Comparison of ENCODE assay signal across 14 cellular contexts in the genomic region with DNA sequence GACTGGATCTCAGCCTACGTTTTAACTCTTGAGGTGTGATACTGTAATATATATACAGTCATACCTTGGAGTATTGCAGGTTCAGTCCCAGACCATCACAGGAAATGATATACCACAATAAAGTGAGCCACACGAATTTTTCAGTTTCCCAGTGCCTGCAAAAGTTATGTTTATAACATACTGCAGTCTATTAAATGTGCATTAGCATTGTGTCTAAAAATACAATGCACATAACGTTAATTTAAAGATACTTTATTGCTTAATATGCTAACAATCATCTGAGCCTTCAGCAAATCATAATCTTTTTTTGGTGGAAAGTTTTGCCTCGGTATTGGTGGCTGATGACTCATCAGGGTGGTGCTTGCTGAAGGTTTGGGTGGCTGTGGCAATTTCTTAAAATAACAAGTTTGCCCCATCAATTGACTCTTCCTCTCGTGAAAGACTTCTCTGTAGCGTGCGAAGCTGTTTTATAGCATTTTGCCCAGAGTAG. TPM values are rescaled to one million over a fixed set of nuclear protein-coding genes. Genes with fewer than 3 reads are reported as not detected.
DNase-seq lines count a peak whose midpoint lies in the region; ATAC-seq and TF ChIP-seq lines count a peak whose summit lies in the region.
"Had no signal": no experiment of that assay in that cellular context is flagged by ENCODE, and none has a peak within 500 bp of the region (broad histone marks: within the 10 kb centered on the region; RNA-seq: fewer than 3 reads in every experiment).

No MANE protein-coding gene starts in this region.

- peak overlapping the region; percentile 95 for H3K27ac Mint-ChIP-seq in activated CD8-positive, alpha-beta T cell treated with anti-CD3 and anti-CD28 coated beads, Interleukin-2, amount 10 ng/mL, durations not matched to agents 7 days and 5 days
- peak overlapping the region; percentile 93 for H3K27ac Mint-ChIP-seq in stimulated activated naive CD8-positive, alpha-beta T cell treated with anti-CD3 and anti-CD28 coated beads, Interleukin-15, Interleukin-2, amounts not matched to agents 100 ng/mL and 50 ng/mL, for 24 hours

- WGBS in esophagus muscularis mucosa, result 62% methylated on average over 7 of the region's 7 CpGs

- H3K4me3 Mint-ChIP-seq in activated CD8-positive, alpha-beta T cell treated with anti-CD3 and anti-CD28 coated beads, Interleukin-2, amount 10 ng/mL, durations not matched to agents 7 days and 5 days, result peak overlapping the region; percentile 64
- peak overlapping the region; percentile 61 for H3K4me3 Mint-ChIP-seq in stimulated activated naive CD8-positive, alpha-beta T cell treated with anti-CD3 and anti-CD28 coated beads, Interleukin-15, Interleukin-2, amounts not matched to agents 100 ng/mL and 50 ng/mL, for 24 hours

- peaks cover 5% of the 10 kb centered on the region for H3K9me3 Mint-ChIP-seq in activated CD8-positive, alpha-beta T cell treated with anti-CD3 and anti-CD28 coated beads, Interleukin-2, amount 10 ng/mL, durations not matched to agents 7 days and 5 days (ENCODE audit: insufficient read depth)
- no peaks in the 10 kb centered on the region for H3K9me3 Mint-ChIP-seq in stimulated activated naive CD8-positive, alpha-beta T cell treated with anti-CD3 and anti-CD28 coated beads, Interleukin-15, Interleukin-2, amounts not matched to agents 100 ng/mL and 50 ng/mL, for 24 hours

- no peak overlapping the region for H3K27ac ChIP-seq in esophagus muscularis mucosa (replicated peaks in 1 of 4)
- H3K27ac ChIP-seq: transverse colon had no signal

- TF ChIP-seq POLR2A in erythroblast (IDR thresholded peaks at IDR 0.05; ENCODE audit: low read length) (no peak), esophagus muscularis mucosa (IDR thresholded peaks at IDR 0.05; ENCODE audit: low read depth) (no peak)

- DNase-seq in activated T-cell treated with anti-CD3 and anti-CD28 coated beads for 24 hours (ENCODE audit: low read depth) (peak; percentile 45), erythroblast (lab: John Stamatoyannopoulos, UW) (peak; percentile 2 to 55), esophagus muscularis mucosa (ENCODE audit: extremely low spot score) (no peak), RKO (ENCODE audit: low spot score) (no peak)
- DNase-seq in activated T-cell treated with anti-CD3 and anti-CD28 coated beads, Interleukin-2, amount 50 U/mL, for 1 hour, result no peak
- DNase-seq in activated CD8-positive, alpha-beta T cell treated with anti-CD3 and anti-CD28 coated beads, Interleukin-2, amount 10 ng/mL, durations not matched to agents 7 days and 5 days, result peak; percentile 77
- DNase-seq: dermis blood vessel endothelial cell, heart left ventricle, NCI-H1930, RPMI8226, small intestine, transverse colon had no signal

- peaks cover 38 to 78% (median 52%) of the 10 kb centered on the region in 4 donors for H3K36me3 ChIP-seq in esophagus muscularis mucosa

- H3K4me1 ChIP-seq in esophagus muscularis mucosa, result no peaks in the 10 kb centered on the region
- H3K4me1 ChIP-seq: transverse colon had no signal

- TF ChIP-seq EP300 in esophagus muscularis mucosa (IDR thresholded peaks at IDR 0.05), result no peak

- H3K9me3 ChIP-seq in esophagus muscularis mucosa, result no peaks in the 10 kb centered on the region
- H3K9me3 ChIP-seq: heart left ventricle, transverse colon had no signal

- TF ChIP-seq CTCF in esophagus muscularis mucosa (IDR thresholded peaks at IDR 0.05), result no peak

- ATAC-seq in activated CD8-positive, alpha-beta T cell treated with anti-CD3 and anti-CD28 coated beads, Interleukin-2, amount 10 ng/mL, durations not matched to agents 7 days and 5 days, result peak; percentile 90
- ATAC-seq in GM19328 (IDR thresholded peaks at IDR 0.05; ENCODE audit: unreplicated experiment), result no peak
- ATAC-seq: heart left ventricle had no signal

- H3K27me3 Mint-ChIP-seq in activated CD8-positive, alpha-beta T cell treated with anti-CD3 and anti-CD28 coated beads, Interleukin-2, amount 10 ng/mL, durations not matched to agents 7 days and 5 days (ENCODE audit: low read depth), result no peaks in the 10 kb centered on the region
- H3K27me3 Mint-ChIP-seq in stimulated activated naive CD8-positive, alpha-beta T cell treated with anti-CD3 and anti-CD28 coated beads, Interleukin-15, Interleukin-2, amounts not matched to agents 100 ng/mL and 50 ng/mL, for 24 hours, result no peaks in the 10 kb centered on the region

- H3K4me1 Mint-ChIP-seq in activated CD8-positive, alpha-beta T cell treated with anti-CD3 and anti-CD28 coated beads, Interleukin-2, amount 10 ng/mL, durations not matched to agents 7 days and 5 days (ENCODE audit: low read depth), result peaks cover 57% of the 10 kb centered on the region
- H3K4me1 Mint-ChIP-seq in stimulated activated naive CD8-positive, alpha-beta T cell treated with anti-CD3 and anti-CD28 coated beads, Interleukin-15, Interleukin-2, amounts not matched to agents 100 ng/mL and 50 ng/mL, for 24 hours (ENCODE audit: low read depth), result peaks cover 61% of the 10 kb centered on the region

- POLR2A ChIA-PET in activated CD8-positive, alpha-beta T cell treated with anti-CD3 and anti-CD28 coated beads, Interleukin-2, amount 10 ng/mL, durations not matched to agents 7 days and 5 days (lab: Charles Lee), result interaction anchor here (3.4 kb wide), 1 partner anchor 45 kb away, joined by 13 read pairs; a partner anchor contains a TSS

- intact Hi-C loops in esophagus muscularis mucosa (cut with DNase I), result no loop called here

- H3K36me3 Mint-ChIP-seq in activated CD8-positive, alpha-beta T cell treated with anti-CD3 and anti-CD28 coated beads, Interleukin-2, amount 10 ng/mL, durations not matched to agents 7 days and 5 days (ENCODE audit: low read depth), result peaks cover 59% of the 10 kb centered on the region
- peaks cover 68% of the 10 kb centered on the region for H3K36me3 Mint-ChIP-seq in stimulated activated naive CD8-positive, alpha-beta T cell treated with anti-CD3 and anti-CD28 coated beads, Interleukin-15, Interleukin-2, amounts not matched to agents 100 ng/mL and 50 ng/mL, for 24 hours (ENCODE audit: low read depth)

- H3K4me3 ChIP-seq in esophagus muscularis mucosa, result no peak overlapping the region
- H3K4me3 ChIP-seq: heart left ventricle, transverse colon had no signal

- CTCF ChIA-PET in activated CD8-positive, alpha-beta T cell treated with anti-CD3 and anti-CD28 coated beads, Interleukin-2, amount 10 ng/mL, durations not matched to agents 7 days and 5 days (lab: Charles Lee), result no interaction called here

- no peaks in the 10 kb centered on the region for H3K27me3 ChIP-seq in esophagus muscularis mucosa
- H3K27me3 ChIP-seq: heart left ventricle, transverse colon had no signal

RNA-seq across cellular contexts. Expression of a gene that starts 18.9 kb away (rescaled TPM):
- 10 to 100 TPM; 25.3 to 28.7 TPM for total RNA-seq in activated CD8-positive, alpha-beta T cell treated with anti-CD3 and anti-CD28 coated beads, Interleukin-2, amount 10 ng/mL, durations not matched to agents 7 days and 5 days
- 10 to 100 TPM; 14.7 to 18.9 (median 17.1) TPM for total RNA-seq in esophagus muscularis mucosa

RNA-seq across cellular contexts. Expression of a gene that starts 45.1 kb away (rescaled TPM):
- total RNA-seq in activated CD8-positive, alpha-beta T cell treated with anti-CD3 and anti-CD28 coated beads, Interleukin-2, amount 10 ng/mL, durations not matched to agents 7 days and 5 days, result 10 to 100 TPM; 92.3 to 92.6 TPM
- total RNA-seq in esophagus muscularis mucosa, result 10 to 100 TPM; 36.4 to 45.0 (median 42.2) TPM

RNA-seq across cellular contexts. Expression of a gene that starts 45.3 kb away (rescaled TPM):
- total RNA-seq in activated CD8-positive, alpha-beta T cell treated with anti-CD3 and anti-CD28 coated beads, Interleukin-2, amount 10 ng/mL, durations not matched to agents 7 days and 5 days, result 10 to 100 TPM; 37.3 to 37.5 TPM
- 10 to 100 TPM; 11.8 to 24.7 (median 21.6) TPM for total RNA-seq in esophagus muscularis mucosa

Comparison
In these comparisons a context has a peak if more than half of its experiments do, and no peak if none do; other contexts are left out.
1. DNase-seq: peak in activated T-cell treated with anti-CD3 and anti-CD28 coated beads for 24 hours (single experiment), activated CD8-positive, alpha-beta T cell treated with anti-CD3 and anti-CD28 coated beads, Interleukin-2, amount 10 ng/mL, durations not matched to agents 7 days and 5 days (single experiment) and erythroblast (2 of 2); none in activated T-cell treated with anti-CD3 and anti-CD28 coated beads, Interleukin-2, amount 50 U/mL, for 1 hour (single experiment), esophagus muscularis mucosa (single experiment) and RKO (single experiment).